In genomic region chr2:44134848-44135247, GRCh38 we compare ENCODE assay signal across 18 cellular contexts.
"Had no signal": no experiment of that assay in that cellular context is flagged by ENCODE, and none has a peak within 500 bp of the region (broad histone marks: within the 10 kb centered on the region; RNA-seq: fewer than 3 reads in every experiment).

No MANE protein-coding gene starts in this region.

- H3K36me3 ChIP-seq: gastrocnemius medialis, heart left ventricle, left ventricle myocardium inferior, pancreas had no signal

- H3K9me3 ChIP-seq: gastrocnemius medialis, pancreas had no signal

- H3K4me3 ChIP-seq: gastrocnemius medialis, heart left ventricle, left ventricle myocardium inferior, pancreas had no signal

- H3K4me1 ChIP-seq: pancreas had no signal

- H3K27ac ChIP-seq: heart left ventricle, left ventricle myocardium inferior, pancreas had no signal

- ATAC-seq: activated CD8-positive, alpha-beta T cell treated with anti-CD3 and anti-CD28 coated beads, Interleukin-2, amount 10 ng/mL, durations not matched to agents 7 days and 5 days; activated naive CD4-positive, alpha-beta T cell treated with anti-CD3 and anti-CD28 coated beads, Interleukin-2, amount 50 U/mL, for 72 hours; gastrocnemius medialis; heart left ventricle; naive thymus-derived CD8-positive, alpha-beta T cell; pancreas; stimulated activated naive CD8-positive, alpha-beta T cell treated with anti-CD3 and anti-CD28 coated beads, Interleukin-15, amount 100 ng/mL, for 72 hours had no signal

- H3K27me3 ChIP-seq: gastrocnemius medialis, heart left ventricle, pancreas had no signal

- DNase-seq: activated B cell treated with CpG ODN at 0.5 μM for 24 hours; activated CD4-positive, alpha-beta T cell treated with anti-CD3 and anti-CD28 coated beads for 48 hours; activated CD8-positive, alpha-beta memory T cell treated with anti-CD3 and anti-CD28 coated beads, Interleukin-2, amount 50 U/mL, for 4 hours; activated CD8-positive, alpha-beta T cell treated with anti-CD3 and anti-CD28 coated beads, Interleukin-2, amount 10 ng/mL, durations not matched to agents 7 days and 5 days; activated effector memory CD4-positive, alpha-beta T cell treated with anti-CD3 and anti-CD28 coated beads, Interleukin-2, amount 50 U/mL, for 16 hours; activated T-cell treated with anti-CD3 and anti-CD28 coated beads, Interleukin-2, amount 50 U/mL, for 48 hours; amniotic stem cell; effector memory CD4-positive, alpha-beta T cell; gastrocnemius medialis; heart left ventricle; kidney; left ventricle myocardium inferior; naive thymus-derived CD8-positive, alpha-beta T cell; pancreas; stimulated activated CD4-positive, alpha-beta T cell treated with anti-CD3 and anti-CD28 coated beads, Interleukin-1b, Interleukin-23, amount 100 ng/mL, for 48 hours; stimulated activated naive CD8-positive, alpha-beta T cell treated with anti-CD3 and anti-CD28 coated beads, Interleukin-15, amount 100 ng/mL, for 72 hours; T-helper 2 cell had no signal
